Comparison of ENCODE assay signal across 18 cellular contexts in the genomic region with DNA sequence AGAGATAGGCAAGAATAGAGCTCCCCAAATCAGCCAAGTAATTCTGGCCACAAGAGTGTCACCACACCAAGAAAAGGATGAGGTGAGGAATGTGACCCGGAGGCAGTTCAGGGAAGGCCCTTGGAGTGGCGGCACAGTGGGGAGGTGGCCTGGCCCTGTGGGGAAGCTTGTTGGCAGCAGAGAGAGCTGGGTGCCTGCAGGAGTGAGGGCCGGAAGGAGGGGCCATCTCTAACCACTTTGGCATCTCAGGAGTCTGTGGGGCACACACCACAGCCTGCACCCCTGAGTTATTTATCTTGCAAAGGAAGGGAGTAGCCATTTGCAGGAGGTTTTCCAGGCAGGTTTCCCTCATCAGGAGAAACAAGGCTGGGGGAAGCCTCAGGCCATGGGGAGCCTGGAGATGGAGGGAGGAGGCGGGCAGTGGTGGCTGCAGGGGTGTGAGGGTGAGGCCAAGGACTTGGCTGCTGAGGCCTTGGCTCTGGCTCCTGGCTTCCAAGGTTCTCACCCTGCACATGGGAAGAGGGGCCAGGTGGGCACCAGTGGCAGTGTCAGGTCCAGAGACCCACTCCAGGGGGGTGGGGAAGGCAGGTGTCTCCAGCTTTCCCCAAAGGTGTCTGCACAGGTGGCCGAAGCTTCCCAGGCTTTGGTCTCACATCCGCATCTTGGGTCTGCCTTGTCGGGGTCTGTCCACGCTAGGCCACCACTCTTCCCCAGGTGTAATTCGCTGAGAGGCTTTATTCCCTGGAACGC.
DNase-seq lines count a peak whose midpoint lies in the region; ATAC-seq, FAIRE-seq and TF ChIP-seq lines count a peak whose summit lies in the region.
"Had no signal": no experiment of that assay in that cellular context is flagged by ENCODE, and none has a peak within 500 bp of the region (broad histone marks: within the 10 kb centered on the region; RNA-seq: fewer than 3 reads in every experiment).

No MANE protein-coding gene starts in this region.

- no peak for TF ChIP-seq CTCF in HEK293 (tag by site-specific recombination; IDR thresholded peaks at IDR 0.05)
- TF ChIP-seq CTCF in chondrocyte (IDR thresholded peaks at IDR 0.05), result no peak
- no peak for TF ChIP-seq CTCF in osteoblast (IDR thresholded peaks at IDR 0.05; ENCODE audit: extremely low read depth, low read depth, low read length)
- no peak for TF ChIP-seq CTCF in pancreas (IDR thresholded peaks at IDR 0.05)

- intact Hi-C loops in pancreas (cut with DNase I), result no loop called here

- ATAC-seq in HG03097 (IDR thresholded peaks at IDR 0.05; ENCODE audit: low FRiP score, unreplicated experiment), result no peak
- no peak for ATAC-seq in pancreas
- ATAC-seq: GM23338, HCT116 had no signal

- CTCF ChIA-PET in HEK293 (lab: Yijun Ruan, JAX), result interaction anchor here (0.6 kb wide), 1 partner anchor 660 kb away, joined by 3 read pairs; no protein-coding TSS in a partner anchor

- H3K4me3 Mint-ChIP-seq in chondrocyte (ENCODE audit: unreplicated experiment), result no peak overlapping the region
- H3K4me3 Mint-ChIP-seq: CD4-positive, alpha-beta memory T cell; GM23338; H9; HFFc6 had no signal

- peaks cover 21% of the 10 kb centered on the region for H3K27me3 Mint-ChIP-seq in chondrocyte (ENCODE audit: low read depth)

- H3K36me3 ChIP-seq in HEK293 (ENCODE audit: control insufficient read depth in 2 of 2, insufficient read depth in 1 of 2, low read length in 2 of 2), result no peaks in the 10 kb centered on the region
- H3K36me3 ChIP-seq in osteoblast (ENCODE audit: insufficient read depth, low read length), result no peaks in the 10 kb centered on the region
- H3K36me3 ChIP-seq in pancreas, result no peaks in the 10 kb centered on the region

- 95 to 100% methylated on average over 10 of the region's 10 CpGs for WGBS in pancreas, 2 donors

- DNase-seq in chondrocyte (ENCODE audit: low spot score), result peak; percentile 75
- peak; percentile 5 for DNase-seq in osteoblast (ENCODE audit: insufficient read length, low spot score, missing footprints)
- DNase-seq in NK-92 treated with Interleukin-12 subunit alpha and Interleukin-12 subunit beta, amount 100 ng/mL, for 24 hours (lab: John Stamatoyannopoulos, UW), result no peak
- no peak for DNase-seq in pancreas
- DNase-seq: Calu3; CD4-positive, alpha-beta memory T cell; COR-L47; DMS53; DMS79 treated with DMSO at 0.1 percent for 48 hours; GF-D8; H9; HFFc6 had no signal

- H3K4me1 ChIP-seq in HEK293 (ENCODE audit: control insufficient read depth, insufficient read depth, low read length) (no peaks in the 10 kb centered on the region), osteoblast (ENCODE audit: insufficient read depth, low read length) (no peaks in the 10 kb centered on the region), pancreas (no peaks in the 10 kb centered on the region)

- H3K79me2 ChIP-seq in osteoblast (ENCODE audit: insufficient read depth, low read length), result no peaks in the 10 kb centered on the region

- H3K36me3 Mint-ChIP-seq in chondrocyte (ENCODE audit: low read depth), result no peaks in the 10 kb centered on the region
- H3K36me3 Mint-ChIP-seq: CD4-positive, alpha-beta memory T cell had no signal

- POLR2A ChIA-PET in HEK293 (lab: Yijun Ruan, JAX), result no interaction called here

- H4K20me1 ChIP-seq in osteoblast (ENCODE audit: insufficient read depth, low read length), result no peaks in the 10 kb centered on the region

- H3K27ac Mint-ChIP-seq in chondrocyte (ENCODE audit: unreplicated experiment), result no peak overlapping the region
- H3K27ac Mint-ChIP-seq: CD4-positive, alpha-beta memory T cell; GM23338; HFFc6 had no signal

- H3K4me3 ChIP-seq in HEK293 (ENCODE audit: low read depth, low read length) (no peak overlapping the region), osteoblast (ENCODE audit: insufficient read depth, low read length) (no peak overlapping the region), pancreas (no peak overlapping the region)
- H3K4me3 ChIP-seq: GM23338 had no signal

- FAIRE-seq in pancreas (lab: Jason Lieb, UNC), result no peak
- FAIRE-seq: GM12891, GM18507 had no signal

- no peak overlapping the region for H3K27ac ChIP-seq in HEK293 (ENCODE audit: extremely low read depth, low read depth, low read length)
- H3K27ac ChIP-seq in osteoblast (ENCODE audit: low read depth, low read length), result no peak overlapping the region
- no peak overlapping the region for H3K27ac ChIP-seq in pancreas

- peaks cover 6% of the 10 kb centered on the region for H3K9me3 Mint-ChIP-seq in chondrocyte (ENCODE audit: low read depth)

- H3K9me3 ChIP-seq in HEK293 (ENCODE audit: control insufficient read depth, insufficient read depth, low read depth, low read length) (no peaks in the 10 kb centered on the region), osteoblast (ENCODE audit: low read depth, low read length) (no peaks in the 10 kb centered on the region), pancreas (no peaks in the 10 kb centered on the region)

- H3K4me1 Mint-ChIP-seq in chondrocyte (ENCODE audit: low read depth), result no peaks in the 10 kb centered on the region
- H3K4me1 Mint-ChIP-seq: CD4-positive, alpha-beta memory T cell had no signal

- H3K27me3 ChIP-seq in osteoblast (ENCODE audit: insufficient read depth, low read length), result no peaks in the 10 kb centered on the region
- H3K27me3 ChIP-seq in pancreas, result no peaks in the 10 kb centered on the region

- H2AFZ ChIP-seq in osteoblast (ENCODE audit: low read length), result no peak overlapping the region
- H2AFZ ChIP-seq: GM23338 had no signal

- no peak overlapping the region for H3K4me2 ChIP-seq in osteoblast (ENCODE audit: insufficient read depth, low read length)
- H3K4me2 ChIP-seq: GM23338 had no signal

TF ChIP-seq in HEK293, 187 proteins besides CTCF, POLR2A, EP300 and RAD21:
- TF ChIP-seq ZFHX2 (tag by site-specific recombination; conservative IDR thresholded peaks at IDR 0.05) (no peak), SALL2 (tag by site-specific recombination; IDR thresholded peaks at IDR 0.05; ENCODE audit: borderline replicate concordance) (no peak), ZIC2 (tag by site-specific recombination; IDR thresholded peaks at IDR 0.05) (0 out of 2 replicates have a peak, but pooled peaks have one; percentile 9), ZNF549 (tag by site-specific recombination; IDR thresholded peaks at IDR 0.05) (no peak), ZNF341 (tag by site-specific recombination; IDR thresholded peaks at IDR 0.05; ENCODE audit: low read depth) (no peak)

Comparison
In these comparisons a context has a peak if more than half of its experiments do, and no peak if none do; other contexts are left out.
1. DNase-seq: peak in chondrocyte (single experiment) and osteoblast (single experiment); none in NK-92 treated with Interleukin-12 subunit alpha and Interleukin-12 subunit beta, amount 100 ng/mL, for 24 hours (single experiment) and pancreas (0 of 6).